8 cellular contexts compared by ENCODE assay signal in genomic region chr2:60549250-60550150, GRCh38. TPM values are rescaled to one million over a fixed set of nuclear protein-coding genes. Genes with fewer than 3 reads are reported as not detected.
DNase-seq lines count a peak whose midpoint lies in the region; ATAC-seq and TF ChIP-seq lines count a peak whose summit lies in the region.

No MANE protein-coding gene starts in this region.

- peak; percentile 5 for ATAC-seq in HG03025 (IDR thresholded peaks at IDR 0.05; ENCODE audit: low FRiP score, unreplicated experiment)

- H2AFZ ChIP-seq in neural cell (ENCODE audit: low read depth, low read length), result no peak overlapping the region

- H3F3A ChIP-seq in neural cell (ENCODE audit: insufficient read depth, low read length, poor library complexity, severe bottlenecking), result peaks cover 8% of the 10 kb centered on the region

- TF ChIP-seq EP300 in neural cell (conservative IDR thresholded peaks at IDR 0.05; ENCODE audit: poor library complexity, severe bottlenecking), result no peak

- H3K4me2 ChIP-seq in neural cell (ENCODE audit: low read length), result peak overlapping the region; percentile 94

- H3K4me3 ChIP-seq in SK-N-MC (peak overlapping the region; percentile 92), epithelial cell of proximal tubule (ENCODE audit: low read depth, low read length) (peak overlapping the region; percentile 85), neural cell (ENCODE audit: low read length) (peak overlapping the region; percentile 93)

- H3K9me2 ChIP-seq in neural cell (ENCODE audit: insufficient read depth, low read length), result no peaks in the 10 kb centered on the region

- no peaks in the 10 kb centered on the region for H3K9me3 ChIP-seq in SK-N-MC (ENCODE audit: low read depth, low read length)
- no peaks in the 10 kb centered on the region for H3K9me3 ChIP-seq in neural cell (ENCODE audit: low read length)

- H3K9ac ChIP-seq in SK-N-MC (ENCODE audit: insufficient read length) (peak overlapping the region; percentile 49), neural cell (ENCODE audit: low read length) (peak overlapping the region; percentile 98)

- no peak overlapping the region for H3K27ac ChIP-seq in SK-N-MC
- H3K27ac ChIP-seq in neural cell (ENCODE audit: low read length), result peak overlapping the region; percentile 95

- no peaks in the 10 kb centered on the region for H4K20me1 ChIP-seq in neural cell (ENCODE audit: insufficient read depth)

- no peak for TF ChIP-seq RAD21 in neural cell (conservative IDR thresholded peaks at IDR 0.05)

- no peaks in the 10 kb centered on the region for H3K36me3 ChIP-seq in SK-N-MC (ENCODE audit: insufficient read depth, low read length)
- H3K36me3 ChIP-seq in neural cell (ENCODE audit: insufficient read depth, low read length), result peaks cover 6% of the 10 kb centered on the region

- peaks cover 1% of the 10 kb centered on the region for H3K27me3 ChIP-seq in neural cell (ENCODE audit: insufficient read depth, low read depth, low read length)

- no peak for TF ChIP-seq CTCF in epithelial cell of proximal tubule (conservative IDR thresholded peaks at IDR 0.05; ENCODE audit: low read depth, low read length)
- no peak for TF ChIP-seq CTCF in neural cell (IDR thresholded peaks at IDR 0.05; ENCODE audit: poor library complexity, severe bottlenecking)

- DNase-seq in SKM-1 treated with dmso at 0.1 percent for 144 hours (lab: John Stamatoyannopoulos, UW; ENCODE audit: unreplicated experiment), result peak; percentile 30
- DNase-seq in SKM-1 (lab: John Stamatoyannopoulos, UW; ENCODE audit: unreplicated experiment), result no peak
- no peak for DNase-seq in SK-N-MC (ENCODE audit: low read depth, low spot score)
- DNase-seq in epithelial cell of proximal tubule (ENCODE audit: low read depth), result no peak
- no peak for DNase-seq in islet precursor cell
- DNase-seq in activated CD8-positive, alpha-beta memory T cell treated with anti-CD3 and anti-CD28 coated beads, Interleukin-2, amount 50 U/mL, for 4 hours, result no peak

- peaks cover 90% of the 10 kb centered on the region for H3K79me2 ChIP-seq in neural cell (replicated peaks; ENCODE audit: insufficient read depth, low read length)

TF ChIP-seq in neural cell, 6 proteins besides CTCF, POLR2A, EP300 and RAD21:
- TF ChIP-seq REST (IDR thresholded peaks at IDR 0.05; ENCODE audit: borderline replicate concordance) (peak; percentile 40), POLR2AphosphoS5 (IDR thresholded peaks at IDR 0.05) (peak; percentile 47), SMC3 (conservative IDR thresholded peaks at IDR 0.05; ENCODE audit: poor library complexity) (no peak), TAF1 (IDR thresholded peaks at IDR 0.05; ENCODE audit: low read depth) (no peak), EZH2 (IDR thresholded peaks at IDR 0.05; ENCODE audit: borderline replicate concordance, insufficient read depth, low read length, poor library complexity, severe bottlenecking) (no peak), MXI1 (conservative IDR thresholded peaks at IDR 0.05; ENCODE audit: poor library complexity, severe bottlenecking) (peak; percentile 88)

RNA-seq across cellular contexts. Expression of gene BCL11A, which starts 4.0 kb away (rescaled TPM):
- total RNA-seq in epithelial cell of proximal tubule, result 3.5 and 4.4 TPM in 2 replicates
- polyA plus RNA-seq in neural cell, result 44.0 and 54.2 TPM in 2 replicates
- polyA minus RNA-seq in neural cell, result 117 and 150 TPM in 2 replicates
